In the genomic region with DNA sequence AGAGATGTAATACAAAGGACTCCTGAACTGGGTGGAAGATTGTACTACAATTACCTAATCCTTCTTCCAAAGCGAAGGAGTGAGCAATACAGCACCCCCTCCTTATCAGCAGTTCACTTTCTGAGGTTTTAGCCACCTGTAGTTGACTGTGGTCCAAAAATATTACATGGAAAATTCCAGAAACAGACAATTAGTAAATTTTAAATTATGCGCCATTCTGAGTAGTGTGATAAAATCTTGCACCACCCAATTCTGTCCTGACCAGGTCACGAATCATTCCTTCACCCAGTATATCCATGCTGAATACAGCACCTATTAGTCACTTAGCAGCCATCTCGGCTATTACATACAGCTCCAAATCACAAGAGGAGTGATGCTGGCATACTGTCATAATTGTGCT, we compare ENCODE assay signal across 15 cellular contexts. TPM values are rescaled to one million over a fixed set of nuclear protein-coding genes. Genes with fewer than 3 reads are reported as not detected.
A peak's percentile ranks its signal among the peaks of the same experiment; 100 is the strongest.
DNase-seq lines count a peak whose midpoint lies in the region; ATAC-seq and TF ChIP-seq lines count a peak whose summit lies in the region.
"Had no signal": no experiment of that assay in that cellular context is flagged by ENCODE, and none has a peak within 500 bp of the region (broad histone marks: within the 10 kb centered on the region; RNA-seq: fewer than 3 reads in every experiment).

No MANE protein-coding gene starts in this region.

- H3K36me3 ChIP-seq in WERI-Rb-1 = peaks cover 24% of the 10 kb centered on the region

- H3K27ac ChIP-seq in WERI-Rb-1 (peak overlapping the region; percentile 24; the same call in 1 of the 2 replicates), right cardiac atrium (ENCODE audit: low read length) (no peak overlapping the region)
- H3K27ac ChIP-seq: parathyroid adenoma had no signal

- intact Hi-C loops in right cardiac atrium (cut with DNase I) = no loop called here

- H3K4me1 ChIP-seq in right cardiac atrium (ENCODE audit: control insufficient read depth, insufficient read depth, low read length) = no peaks in the 10 kb centered on the region

- H3K9me3 ChIP-seq in WERI-Rb-1 (ENCODE audit: severe bottlenecking) (no peaks in the 10 kb centered on the region), right cardiac atrium (ENCODE audit: control insufficient read depth, low read length) (no peaks in the 10 kb centered on the region)
- H3K9me3 ChIP-seq: thyroid gland had no signal

- peak; percentile 95 for DNase-seq in A172 (ENCODE audit: low spot score)
- peak; percentile 84 for DNase-seq in HCEC 1CT
- no peak for DNase-seq in WERI-Rb-1
- peak; percentile 36 for DNase-seq in fibroblast of pulmonary artery (ENCODE audit: low read depth)
- DNase-seq in SKM-1 treated with dmso at 0.1 percent for 144 hours (lab: John Stamatoyannopoulos, UW; ENCODE audit: unreplicated experiment) = no peak
- no peak for DNase-seq in right cardiac atrium
- no peak for DNase-seq in D341Med (ENCODE audit: low spot score)
- no peak for DNase-seq in inferior parietal cortex (ENCODE audit: extremely low spot score)
- DNase-seq: activated gamma-delta T cell treated with Interleukin-2 at 50 U/mL for 16 hours, midbrain, NCI-H1417 treated with DMSO at 0.1 percent for 48 hours, NCI-H524 treated with DMSO at 0.1 percent for 48 hours, SHP77, thyroid gland had no signal

- no peak for TF ChIP-seq CTCF in WERI-Rb-1 (IDR thresholded peaks at IDR 0.05; ENCODE audit: low read depth, low read length)
- TF ChIP-seq CTCF in fibroblast of pulmonary artery (IDR thresholded peaks at IDR 0.05; ENCODE audit: low read length, missing control alignments) = no peak

- no peaks in the 10 kb centered on the region for H3K27me3 ChIP-seq in WERI-Rb-1 (ENCODE audit: insufficient read depth, low read depth, severe bottlenecking)
- no peaks in the 10 kb centered on the region for H3K27me3 ChIP-seq in right cardiac atrium (ENCODE audit: control insufficient read depth, insufficient read depth)
- H3K27me3 ChIP-seq: thyroid gland had no signal

- WGBS in right cardiac atrium = 88% methylated on average over 4 of the region's 4 CpGs

- ATAC-seq in right cardiac atrium = no peak

- no peak overlapping the region for H3K4me3 ChIP-seq in WERI-Rb-1 (ENCODE audit: low read depth, low read length)
- H3K4me3 ChIP-seq in fibroblast of pulmonary artery (replicated peaks; ENCODE audit: low read depth, low read length) = no peak overlapping the region
- H3K4me3 ChIP-seq in right cardiac atrium (ENCODE audit: low read length) = no peak overlapping the region
- H3K4me3 ChIP-seq: thyroid gland had no signal

RNA-seq across cellular contexts. Expression of a gene that starts 23.2 kb away (rescaled TPM):
- 13.9 and 15.2 TPM in 2 replicates for total RNA-seq in A172 (2014; rRNA removed; shearing (Covaris generic))
- total RNA-seq in right cardiac atrium = 10 to 100 TPM; 37.8 to 58.9 (median 44.7) TPM
- polyA plus RNA-seq in right cardiac atrium = 9.6 TPM

RNA-seq across cellular contexts. Expression of a gene that starts 41.0 kb away (rescaled TPM):
- total RNA-seq in A172 (2014; rRNA removed; shearing (Covaris generic)) = 34.9 and 37.7 TPM in 2 replicates
- total RNA-seq in right cardiac atrium = 1 to 10 TPM; 3.2 to 5.0 (median 4.1) TPM
- 1.7 TPM for polyA plus RNA-seq in right cardiac atrium

Comparison
In these comparisons a context has a peak if more than half of its experiments do, and no peak if none do; other contexts are left out.
1. DNase-seq: peak in A172 (single experiment), HCEC 1CT (single experiment) and fibroblast of pulmonary artery (single experiment); none in WERI-Rb-1 (single experiment), SKM-1 treated with dmso at 0.1 percent for 144 hours (single experiment), right cardiac atrium (0 of 3), D341Med (single experiment) and inferior parietal cortex (single experiment).